8 cellular contexts compared by ENCODE assay signal in the genomic region with DNA sequence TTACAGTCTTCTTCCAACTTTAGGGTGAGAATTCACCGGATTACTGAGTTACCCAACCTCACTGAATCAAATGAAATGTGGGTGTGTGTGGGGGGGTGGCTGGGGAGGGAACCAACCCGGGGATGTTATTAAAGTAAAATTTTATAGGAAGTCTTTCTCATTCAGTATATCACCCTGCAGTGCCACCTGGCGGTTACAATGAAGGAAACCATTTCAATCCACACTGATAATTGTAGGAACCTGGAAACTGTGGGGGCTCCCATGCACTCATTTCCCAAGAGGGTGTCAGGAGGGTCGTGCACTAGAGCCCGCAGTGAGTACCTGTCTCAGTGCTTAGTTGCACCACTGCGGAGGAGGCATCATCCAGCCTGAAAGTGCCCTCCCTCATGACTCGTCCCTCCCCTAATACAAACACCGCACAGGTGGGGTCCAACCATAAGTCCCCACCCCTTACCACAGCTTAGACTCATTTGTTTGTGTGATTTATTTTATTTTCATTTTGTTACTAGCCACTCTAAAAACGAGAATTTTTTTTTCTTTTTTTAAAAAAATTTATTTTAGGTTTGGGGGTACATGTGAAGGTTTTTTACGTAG. TPM values are rescaled to one million over a fixed set of nuclear protein-coding genes. Genes with fewer than 3 reads are reported as not detected.
DNase-seq lines count a peak whose midpoint lies in the region; ATAC-seq and TF ChIP-seq lines count a peak whose summit lies in the region.

No MANE protein-coding gene starts in this region.

- no peak for ATAC-seq in HG03432 (IDR thresholded peaks at IDR 0.05; ENCODE audit: unreplicated experiment)

- H3K27me3 ChIP-seq in Peyer's patch: no peaks in the 10 kb centered on the region

- H3K4me3 ChIP-seq in Peyer's patch: no peak overlapping the region

- TF ChIP-seq POLR2A in Peyer's patch (IDR thresholded peaks at IDR 0.05): no peak

- H3K36me3 ChIP-seq in Peyer's patch: no peaks in the 10 kb centered on the region

- H3K4me1 ChIP-seq in Peyer's patch: no peaks in the 10 kb centered on the region

- DNase-seq in COLO668 (lab: John Stamatoyannopoulos, UW; ENCODE audit: unreplicated experiment): peak; percentile 80
- DNase-seq in HPDE6-E6E7 (ENCODE audit: extremely low spot score): peak; percentile 4
- peak in 1 of 3 donors; percentile 81 for DNase-seq in Peyer's patch
- peak in 35 of 56 donors; percentile 2 to 70 (median 18) for DNase-seq in amygdala (lab: John Stamatoyannopoulos, UW)
- DNase-seq in hepatic stellate cell (ENCODE audit: low spot score): peak; percentile 16
- DNase-seq in stimulated activated CD4-positive, alpha-beta T cell treated with anti-CD3 and anti-CD28 coated beads, Interleukin-12 subunit alpha, Interleukin-12 subunit beta, amount 100 ng/mL, for 48 hours (ENCODE audit: low read depth in 2 of 3, low spot score in 1 of 3): peak in 2 of 3 donors; percentile 27 to 30
- no peak for DNase-seq in NCI-H226

- no peak overlapping the region for H3K27ac ChIP-seq in Peyer's patch

- peak in 5 of 6 experiments; percentile 20 to 63 (median 56) for TF ChIP-seq CTCF in Peyer's patch (IDR thresholded peaks at IDR 0.05)

- no peaks in the 10 kb centered on the region for H3K9me3 ChIP-seq in Peyer's patch

RNA-seq across cellular contexts. Expression of a gene that starts 29.1 kb away (rescaled TPM):
- total RNA-seq in Peyer's patch: not detected
